16 cellular contexts compared by ENCODE assay signal in the genomic region with DNA sequence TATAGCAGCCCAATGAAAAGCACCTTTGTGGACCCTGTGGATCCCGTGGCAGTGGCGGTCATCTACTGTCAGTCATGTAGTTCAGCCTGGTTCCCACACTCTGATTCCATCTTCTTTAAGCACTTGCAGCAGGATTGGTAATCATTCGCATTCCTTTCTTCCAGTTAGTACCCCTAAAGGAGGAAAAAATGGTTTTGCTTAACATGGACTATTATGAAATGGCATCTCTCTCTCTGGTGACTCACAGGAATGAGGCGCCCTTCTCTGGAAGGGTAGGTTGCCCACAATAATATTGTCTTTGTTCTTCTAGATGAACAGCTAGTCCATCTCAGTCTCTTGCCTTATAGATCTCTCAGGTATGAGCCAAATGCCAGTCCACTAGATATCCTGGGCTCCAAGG.
DNase-seq lines count a peak whose midpoint lies in the region; ATAC-seq and TF ChIP-seq lines count a peak whose summit lies in the region.
"Had no signal": no experiment of that assay in that cellular context is flagged by ENCODE, and none has a peak within 500 bp of the region (broad histone marks: within the 10 kb centered on the region; RNA-seq: fewer than 3 reads in every experiment).

No MANE protein-coding gene starts in this region.

- H3K4me1 ChIP-seq in RWPE2 (ENCODE audit: insufficient read depth, poor library complexity, severe bottlenecking), result no peaks in the 10 kb centered on the region

- no peak overlapping the region for H3K4me3 Mint-ChIP-seq in osteocyte (ENCODE audit: unreplicated experiment)
- no peak overlapping the region for H3K4me3 Mint-ChIP-seq in CD4-positive, alpha-beta T cell
- H3K4me3 Mint-ChIP-seq in CD14-positive monocyte, result no peak overlapping the region
- H3K4me3 Mint-ChIP-seq: central memory CD8-positive, alpha-beta T cell had no signal

- POLR2A ChIA-PET in CD4-positive, alpha-beta T cell (lab: Charles Lee), result no interaction called here

- H3K9me3 ChIP-seq in RWPE2 (ENCODE audit: severe bottlenecking), result no peaks in the 10 kb centered on the region
- no peaks in the 10 kb centered on the region for H3K9me3 ChIP-seq in CD4-positive, alpha-beta T cell (ENCODE audit: control insufficient read depth, low read length)

- H3K27me3 ChIP-seq in RWPE2 (ENCODE audit: insufficient read depth, poor library complexity, severe bottlenecking), result no peaks in the 10 kb centered on the region
- no peaks in the 10 kb centered on the region for H3K27me3 ChIP-seq in CD4-positive, alpha-beta T cell (ENCODE audit: control insufficient read depth, insufficient read depth, low read length)

- intact Hi-C loops in cardiac septum (cut with DNase I) (no loop called here), CD14-positive monocyte (cut with micrococcal nuclease) (no loop called here)
- intact Hi-C loops in CD4-positive, alpha-beta T cell (cut with DNase I, micrococcal nuclease), result no loop called here

- H3K36me3 ChIP-seq in RWPE2 (ENCODE audit: low read depth), result no peaks in the 10 kb centered on the region

- H3K4me3 ChIP-seq in RWPE2 (ENCODE audit: severe bottlenecking) (no peak overlapping the region), epithelial cell of esophagus (ENCODE audit: low read length) (no peak overlapping the region)

- H3K9me3 Mint-ChIP-seq in osteocyte (ENCODE audit: unreplicated experiment), result peaks cover under 1% of the 10 kb centered on the region
- H3K9me3 Mint-ChIP-seq in CD4-positive, alpha-beta T cell, result no peaks in the 10 kb centered on the region
- H3K9me3 Mint-ChIP-seq in CD14-positive monocyte, result peaks cover 2 to 17% (median 4%) of the 10 kb centered on the region in 7 donors
- H3K9me3 Mint-ChIP-seq: activated T-helper 2 cell treated with anti-CD3 and anti-CD28 coated beads, Interferon-gamma antibody, Interleukin-2, Interleukin-4, amounts not matched to agents 10 μg/mL and 5 μg/mL and 100 μg/mL, durations not matched to agents 14 hours and 24 hours and 36 hours; central memory CD8-positive, alpha-beta T cell had no signal

- DNase-seq in Daoy (ENCODE audit: low read depth) (peak; percentile 61), RWPE2 (ENCODE audit: low spot score) (no peak), epithelial cell of esophagus (ENCODE audit: low read depth) (peak; percentile 59), osteocyte (ENCODE audit: extremely low spot score, unreplicated experiment) (no peak), cardiac septum (ENCODE audit: low spot score) (no peak), CD14-positive monocyte (ENCODE audit: low spot score) (no peak)
- no peak for DNase-seq in CD4-positive, alpha-beta T cell
- DNase-seq: C1 segment of cervical spinal cord; erythroblast; NCI-H2227 treated with DMSO at 0.1 percent for 48 hours; stimulated activated CD4-positive, alpha-beta T cell treated with anti-CD3 and anti-CD28 coated beads, Interleukin-1b, Interleukin-23, amount 100 ng/mL, for 48 hours; T-helper 2 cell had no signal

- CTCF ChIA-PET in CD4-positive, alpha-beta T cell (lab: Charles Lee), result no interaction called here

- TF ChIP-seq CTCF in RWPE2 (IDR thresholded peaks at IDR 0.05; ENCODE audit: poor library complexity, severe bottlenecking) (no peak), epithelial cell of esophagus (IDR thresholded peaks at IDR 0.05; ENCODE audit: insufficient read depth, low read depth, low read length, missing control alignments) (no peak), osteocyte (IDR thresholded peaks at IDR 0.05) (no peak), CD14-positive monocyte (IDR thresholded peaks at IDR 0.05) (no peak)
- no peak for TF ChIP-seq CTCF in CD4-positive, alpha-beta T cell (IDR thresholded peaks at IDR 0.05)

- ATAC-seq in RWPE2 (ENCODE audit: low read depth) (peak; percentile 77), GM21528 (IDR thresholded peaks at IDR 0.05; ENCODE audit: low FRiP score, unreplicated experiment) (no peak)
- no peak for ATAC-seq in CD4-positive, alpha-beta T cell (ENCODE audit: poor library complexity)

- H3K27ac Mint-ChIP-seq in osteocyte (ENCODE audit: unreplicated experiment) (peak overlapping the region; percentile 70), CD14-positive monocyte (no peak overlapping the region)
- H3K27ac Mint-ChIP-seq in CD4-positive, alpha-beta T cell, result no peak overlapping the region
- H3K27ac Mint-ChIP-seq: activated T-helper 2 cell treated with anti-CD3 and anti-CD28 coated beads, Interferon-gamma antibody, Interleukin-2, Interleukin-4, amounts not matched to agents 10 μg/mL and 5 μg/mL and 100 μg/mL, durations not matched to agents 14 hours and 24 hours and 36 hours; progenitor cell of endocrine pancreas had no signal

- H3K27ac ChIP-seq in RWPE2 (ENCODE audit: poor library complexity, severe bottlenecking), result no peak overlapping the region
- H3K27ac ChIP-seq in CD4-positive, alpha-beta T cell (ENCODE audit: low read depth, low read length), result no peak overlapping the region

- H3K36me3 Mint-ChIP-seq in osteocyte (ENCODE audit: unreplicated experiment), result no peaks in the 10 kb centered on the region
- H3K36me3 Mint-ChIP-seq in CD4-positive, alpha-beta T cell (ENCODE audit: low read depth), result no peaks in the 10 kb centered on the region
- H3K36me3 Mint-ChIP-seq in CD14-positive monocyte, result no peaks in the 10 kb centered on the region

- H3K4me1 Mint-ChIP-seq in osteocyte (ENCODE audit: unreplicated experiment) (peaks cover 44% of the 10 kb centered on the region), CD14-positive monocyte (no peaks in the 10 kb centered on the region)
- H3K4me1 Mint-ChIP-seq in CD4-positive, alpha-beta T cell (ENCODE audit: low read depth), result no peaks in the 10 kb centered on the region
- H3K4me1 Mint-ChIP-seq: central memory CD8-positive, alpha-beta T cell had no signal

- H3K27me3 Mint-ChIP-seq in osteocyte (ENCODE audit: unreplicated experiment), result no peaks in the 10 kb centered on the region
- H3K27me3 Mint-ChIP-seq in CD4-positive, alpha-beta T cell, result peaks cover 24% of the 10 kb centered on the region
- H3K27me3 Mint-ChIP-seq in CD14-positive monocyte (ENCODE audit: low read depth in 3 of 3), result peaks cover 0 to 2% (median 0%) of the 10 kb centered on the region in 3 donors
- H3K27me3 Mint-ChIP-seq: progenitor cell of endocrine pancreas had no signal

Comparison
In these comparisons a context has a peak if more than half of its experiments do, and no peak if none do; other contexts are left out.
1. DNase-seq: peak in Daoy (single experiment) and epithelial cell of esophagus (single experiment); none in RWPE2 (single experiment), osteocyte (single experiment), cardiac septum (single experiment), CD4-positive, alpha-beta T cell (0 of 10) and CD14-positive monocyte (single experiment).